Comparison of ENCODE assay signal across 8 cellular contexts in genomic region chr11:130449996-130450419, GRCh38.
DNase-seq lines count a peak whose midpoint lies in the region; ATAC-seq lines count a peak whose summit lies in the region.

No MANE protein-coding gene starts in this region.

- no peaks in the 10 kb centered on the region for H3K36me3 ChIP-seq in HUES48 (ENCODE audit: control insufficient read depth, insufficient read depth, low read length)

- no peak for ATAC-seq in HG02938 (IDR thresholded peaks at IDR 0.05; ENCODE audit: unreplicated experiment)

- H3K27me3 ChIP-seq in HUES48 (ENCODE audit: control insufficient read depth, insufficient read depth, low read length): peaks cover 83% of the 10 kb centered on the region

- H3K27ac ChIP-seq in HUES48 (ENCODE audit: low read depth, low read length): no peak overlapping the region

- H3K9me3 ChIP-seq in HUES48 (ENCODE audit: control insufficient read depth, insufficient read depth, low read length): no peaks in the 10 kb centered on the region

- no peak overlapping the region for H3K9ac ChIP-seq in HUES48 (ENCODE audit: low read depth, low read length)

- H3K4me1 ChIP-seq in HUES48 (ENCODE audit: control insufficient read depth, insufficient read depth, low read length): no peaks in the 10 kb centered on the region; the same call in 1 of the 2 replicates

- H3K4me3 ChIP-seq in HUES48 (ENCODE audit: low read depth, low read length) (peak overlapping the region; percentile 57), skeletal muscle cell (ENCODE audit: low read depth, low read length) (peak overlapping the region; percentile 56)

- in situ Hi-C loops in KBM-7 (cut with MboI; ENCODE audit: low pct_unique_long_range_greater_than_20kb, low sequenced_read_pairs): loop anchor here (25.0 kb wide), 1 partner anchor 412 kb away; no protein-coding TSS in a partner anchor

- DNase-seq in brain pericyte (ENCODE audit: low read depth, low spot score): peak; percentile 74
- DNase-seq in iPS-NIHi11 (ENCODE audit: low spot score): peak; percentile 95
- DNase-seq in skeletal muscle cell (ENCODE audit: low read depth): no peak
- no peak for DNase-seq in OCI-M2 (lab: John Stamatoyannopoulos, UW; ENCODE audit: unreplicated experiment)
- no peak for DNase-seq in KBM-7
- DNase-seq in NCI-H146 (lab: John Stamatoyannopoulos, UW): no peak

Comparison
In these comparisons a context has a peak if more than half of its experiments do, and no peak if none do; other contexts are left out.
1. DNase-seq: peak in brain pericyte (single experiment) and iPS-NIHi11 (single experiment); none in skeletal muscle cell (single experiment), OCI-M2 (single experiment), KBM-7 (single experiment) and NCI-H146 (single experiment).